ENCODE assay signal across 1 cellular context in the genomic region with DNA sequence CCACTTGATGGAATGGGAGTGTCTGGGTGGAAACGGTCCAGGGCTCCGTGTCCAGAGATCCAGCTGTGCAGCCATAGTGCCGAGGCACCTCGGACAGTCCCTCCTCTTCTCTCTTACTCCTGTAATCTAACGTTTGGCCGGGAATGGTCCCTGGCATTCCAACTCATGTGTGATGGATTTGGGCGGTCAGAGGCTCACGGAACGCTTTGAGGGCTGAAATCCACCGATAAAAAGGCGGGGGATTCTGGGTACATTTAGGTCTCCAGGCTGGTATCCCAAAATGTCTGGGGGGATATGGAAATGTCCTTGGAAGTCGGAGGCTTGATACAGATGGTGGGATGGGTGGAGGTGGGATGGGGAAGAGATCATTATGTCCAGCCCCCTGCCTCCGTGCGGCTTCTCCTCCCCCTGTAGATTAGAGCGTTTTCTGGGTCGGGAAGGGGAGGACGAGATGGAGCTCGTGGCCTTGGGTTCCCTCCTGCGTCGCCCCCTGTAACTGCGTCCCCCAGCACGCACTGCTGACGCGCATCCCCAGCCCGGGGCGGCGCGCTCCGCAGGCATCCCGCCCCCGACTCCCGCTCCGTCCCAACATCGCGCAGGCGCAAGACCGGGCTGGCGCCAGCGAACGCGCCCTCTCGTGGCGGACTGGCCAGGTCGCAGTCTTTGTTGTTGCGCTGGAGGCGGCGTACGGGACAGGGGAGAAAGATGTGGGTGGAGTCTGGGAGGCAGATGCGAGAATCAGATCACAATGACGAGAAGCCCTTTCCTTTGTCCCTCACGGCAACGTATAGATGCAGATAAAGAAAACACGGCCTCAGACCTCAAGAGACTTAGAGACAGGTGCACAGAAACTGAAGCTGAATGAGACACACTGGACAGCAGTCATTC.
A peak's percentile ranks its signal among the peaks of the same experiment; 100 is the strongest.
TF ChIP-seq lines count a peak whose summit lies in the region.

No MANE protein-coding gene starts in this region.

TF ChIP-seq in HepG2, 621 proteins besides CTCF, POLR2A, EP300 and RAD21 (continued from another document and continues in another):
- TF ChIP-seq, protein P1, sequence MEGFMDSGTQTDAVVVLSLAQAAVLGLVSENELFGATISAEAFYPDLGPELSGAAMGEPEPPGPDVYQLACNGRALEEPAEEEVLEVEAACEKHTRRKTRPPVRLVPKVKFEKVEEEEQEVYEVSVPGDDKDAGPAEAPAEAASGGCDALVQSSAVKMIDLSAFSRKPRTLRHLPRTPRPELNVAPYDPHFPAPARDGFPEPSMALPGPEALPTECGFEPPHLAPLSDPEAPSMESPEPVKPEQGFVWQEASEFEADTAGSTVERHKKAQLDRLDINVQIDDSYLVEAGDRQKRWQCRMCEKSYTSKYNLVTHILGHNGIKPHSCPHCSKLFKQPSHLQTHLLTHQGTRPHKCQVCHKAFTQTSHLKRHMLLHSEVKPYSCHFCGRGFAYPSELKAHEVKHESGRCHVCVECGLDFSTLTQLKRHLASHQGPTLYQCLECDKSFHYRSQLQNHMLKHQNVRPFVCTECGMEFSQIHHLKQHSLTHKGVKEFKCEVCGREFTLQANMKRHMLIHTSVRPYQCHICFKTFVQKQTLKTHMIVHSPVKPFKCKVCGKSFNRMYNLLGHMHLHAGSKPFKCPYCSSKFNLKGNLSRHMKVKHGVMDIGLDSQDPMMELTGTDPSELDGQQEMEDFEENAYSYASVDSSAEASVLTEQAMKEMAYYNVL (CRISPR knock-in tag; IDR thresholded peaks at IDR 0.05; ENCODE audit: borderline replicate concordance) = no peak
- TF ChIP-seq MTF1 (CRISPR knock-in tag; IDR thresholded peaks at IDR 0.05) = no peak
- no peak; the same call in 1 of the 2 replicates for TF ChIP-seq NCOA2 (CRISPR knock-in tag; IDR thresholded peaks at IDR 0.05)
- no peak for TF ChIP-seq CCDC6 (CRISPR knock-in tag; IDR thresholded peaks at IDR 0.05)
- TF ChIP-seq, protein P2, sequence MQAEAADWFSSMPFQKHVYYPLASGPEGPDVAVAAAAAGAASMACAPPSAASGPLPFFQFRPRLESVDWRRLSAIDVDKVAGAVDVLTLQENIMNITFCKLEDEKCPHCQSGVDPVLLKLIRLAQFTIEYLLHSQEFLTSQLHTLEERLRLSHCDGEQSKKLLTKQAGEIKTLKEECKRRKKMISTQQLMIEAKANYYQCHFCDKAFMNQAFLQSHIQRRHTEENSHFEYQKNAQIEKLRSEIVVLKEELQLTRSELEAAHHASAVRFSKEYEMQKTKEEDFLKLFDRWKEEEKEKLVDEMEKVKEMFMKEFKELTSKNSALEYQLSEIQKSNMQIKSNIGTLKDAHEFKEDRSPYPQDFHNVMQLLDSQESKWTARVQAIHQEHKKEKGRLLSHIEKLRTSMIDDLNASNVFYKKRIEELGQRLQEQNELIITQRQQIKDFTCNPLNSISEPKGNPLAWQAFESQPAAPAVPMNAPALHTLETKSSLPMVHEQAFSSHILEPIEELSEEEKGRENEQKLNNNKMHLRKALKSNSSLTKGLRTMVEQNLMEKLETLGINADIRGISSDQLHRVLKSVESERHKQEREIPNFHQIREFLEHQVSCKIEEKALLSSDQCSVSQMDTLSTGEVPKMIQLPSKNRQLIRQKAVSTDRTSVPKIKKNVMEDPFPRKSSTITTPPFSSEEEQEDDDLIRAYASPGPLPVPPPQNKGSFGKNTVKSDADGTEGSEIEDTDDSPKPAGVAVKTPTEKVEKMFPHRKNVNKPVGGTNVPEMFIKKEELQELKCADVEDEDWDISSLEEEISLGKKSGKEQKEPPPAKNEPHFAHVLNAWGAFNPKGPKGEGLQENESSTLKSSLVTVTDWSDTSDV (CRISPR knock-in tag; IDR thresholded peaks at IDR 0.05) = no peak
- TF ChIP-seq SALL1 (CRISPR knock-in tag; IDR thresholded peaks at IDR 0.05) = peak; percentile 88
- TF ChIP-seq ZFX (CRISPR knock-in tag; IDR thresholded peaks at IDR 0.05; ENCODE audit: low read depth) = peak; percentile 57; the same call in 1 of the 2 replicates
- TF ChIP-seq, protein P3, sequence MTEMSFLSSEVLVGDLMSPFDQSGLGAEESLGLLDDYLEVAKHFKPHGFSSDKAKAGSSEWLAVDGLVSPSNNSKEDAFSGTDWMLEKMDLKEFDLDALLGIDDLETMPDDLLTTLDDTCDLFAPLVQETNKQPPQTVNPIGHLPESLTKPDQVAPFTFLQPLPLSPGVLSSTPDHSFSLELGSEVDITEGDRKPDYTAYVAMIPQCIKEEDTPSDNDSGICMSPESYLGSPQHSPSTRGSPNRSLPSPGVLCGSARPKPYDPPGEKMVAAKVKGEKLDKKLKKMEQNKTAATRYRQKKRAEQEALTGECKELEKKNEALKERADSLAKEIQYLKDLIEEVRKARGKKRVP (CRISPR knock-in tag; IDR thresholded peaks at IDR 0.05) = 0 out of 4 replicates have a peak, but pooled peaks of 1 of the 2 experiments have one; percentile 31
- TF ChIP-seq, protein P4, sequence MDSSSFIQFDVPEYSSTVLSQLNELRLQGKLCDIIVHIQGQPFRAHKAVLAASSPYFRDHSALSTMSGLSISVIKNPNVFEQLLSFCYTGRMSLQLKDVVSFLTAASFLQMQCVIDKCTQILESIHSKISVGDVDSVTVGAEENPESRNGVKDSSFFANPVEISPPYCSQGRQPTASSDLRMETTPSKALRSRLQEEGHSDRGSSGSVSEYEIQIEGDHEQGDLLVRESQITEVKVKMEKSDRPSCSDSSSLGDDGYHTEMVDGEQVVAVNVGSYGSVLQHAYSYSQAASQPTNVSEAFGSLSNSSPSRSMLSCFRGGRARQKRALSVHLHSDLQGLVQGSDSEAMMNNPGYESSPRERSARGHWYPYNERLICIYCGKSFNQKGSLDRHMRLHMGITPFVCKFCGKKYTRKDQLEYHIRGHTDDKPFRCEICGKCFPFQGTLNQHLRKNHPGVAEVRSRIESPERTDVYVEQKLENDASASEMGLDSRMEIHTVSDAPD (CRISPR knock-in tag; IDR thresholded peaks at IDR 0.05) = 0 out of 2 replicates have a peak, but pooled peaks have one; percentile 36
- TF ChIP-seq, protein P5, sequence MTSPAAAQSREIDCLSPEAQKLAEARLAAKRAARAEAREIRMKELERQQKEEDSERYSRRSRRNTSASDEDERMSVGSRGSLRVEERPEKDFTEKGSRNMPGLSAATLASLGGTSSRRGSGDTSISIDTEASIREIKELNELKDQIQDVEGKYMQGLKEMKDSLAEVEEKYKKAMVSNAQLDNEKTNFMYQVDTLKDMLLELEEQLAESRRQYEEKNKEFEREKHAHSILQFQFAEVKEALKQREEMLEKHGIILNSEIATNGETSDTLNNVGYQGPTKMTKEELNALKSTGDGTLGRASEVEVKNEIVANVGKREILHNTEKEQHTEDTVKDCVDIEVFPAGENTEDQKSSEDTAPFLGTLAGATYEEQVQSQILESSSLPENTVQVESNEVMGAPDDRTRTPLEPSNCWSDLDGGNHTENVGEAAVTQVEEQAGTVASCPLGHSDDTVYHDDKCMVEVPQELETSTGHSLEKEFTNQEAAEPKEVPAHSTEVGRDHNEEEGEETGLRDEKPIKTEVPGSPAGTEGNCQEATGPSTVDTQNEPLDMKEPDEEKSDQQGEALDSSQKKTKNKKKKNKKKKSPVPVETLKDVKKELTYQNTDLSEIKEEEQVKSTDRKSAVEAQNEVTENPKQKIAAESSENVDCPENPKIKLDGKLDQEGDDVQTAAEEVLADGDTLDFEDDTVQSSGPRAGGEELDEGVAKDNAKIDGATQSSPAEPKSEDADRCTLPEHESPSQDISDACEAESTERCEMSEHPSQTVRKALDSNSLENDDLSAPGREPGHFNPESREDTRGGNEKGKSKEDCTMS (CRISPR knock-in tag; conservative IDR thresholded peaks at IDR 0.05) = no peak
- no peak for TF ChIP-seq NR3C1 (CRISPR knock-in tag; IDR thresholded peaks at IDR 0.05)
- TF ChIP-seq RXRA (CRISPR knock-in tag; IDR thresholded peaks at IDR 0.05) = peak; percentile 68
- TF ChIP-seq MAFK (conservative IDR thresholded peaks at IDR 0.05 in 1 of 2, IDR thresholded peaks at IDR 0.05 in 1 of 2; ENCODE audit: low read length in 2 of 2) = no peak
- no peak for TF ChIP-seq BRCA1 (CRISPR knock-in tag; IDR thresholded peaks at IDR 0.05)
- TF ChIP-seq ZNF337 (CRISPR knock-in tag; IDR thresholded peaks at IDR 0.05; ENCODE audit: borderline replicate concordance, low read depth) = no peak
- TF ChIP-seq NR1H2 (CRISPR knock-in tag; IDR thresholded peaks at IDR 0.05; ENCODE audit: borderline replicate concordance, low read depth) = no peak
- TF ChIP-seq, protein P6, sequence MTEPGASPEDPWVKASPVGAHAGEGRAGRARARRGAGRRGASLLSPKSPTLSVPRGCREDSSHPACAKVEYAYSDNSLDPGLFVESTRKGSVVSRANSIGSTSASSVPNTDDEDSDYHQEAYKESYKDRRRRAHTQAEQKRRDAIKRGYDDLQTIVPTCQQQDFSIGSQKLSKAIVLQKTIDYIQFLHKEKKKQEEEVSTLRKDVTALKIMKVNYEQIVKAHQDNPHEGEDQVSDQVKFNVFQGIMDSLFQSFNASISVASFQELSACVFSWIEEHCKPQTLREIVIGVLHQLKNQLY (CRISPR knock-in tag; IDR thresholded peaks at IDR 0.05) = 0 out of 2 replicates have a peak, but pooled peaks have one; percentile 31
- TF ChIP-seq, protein P7, sequence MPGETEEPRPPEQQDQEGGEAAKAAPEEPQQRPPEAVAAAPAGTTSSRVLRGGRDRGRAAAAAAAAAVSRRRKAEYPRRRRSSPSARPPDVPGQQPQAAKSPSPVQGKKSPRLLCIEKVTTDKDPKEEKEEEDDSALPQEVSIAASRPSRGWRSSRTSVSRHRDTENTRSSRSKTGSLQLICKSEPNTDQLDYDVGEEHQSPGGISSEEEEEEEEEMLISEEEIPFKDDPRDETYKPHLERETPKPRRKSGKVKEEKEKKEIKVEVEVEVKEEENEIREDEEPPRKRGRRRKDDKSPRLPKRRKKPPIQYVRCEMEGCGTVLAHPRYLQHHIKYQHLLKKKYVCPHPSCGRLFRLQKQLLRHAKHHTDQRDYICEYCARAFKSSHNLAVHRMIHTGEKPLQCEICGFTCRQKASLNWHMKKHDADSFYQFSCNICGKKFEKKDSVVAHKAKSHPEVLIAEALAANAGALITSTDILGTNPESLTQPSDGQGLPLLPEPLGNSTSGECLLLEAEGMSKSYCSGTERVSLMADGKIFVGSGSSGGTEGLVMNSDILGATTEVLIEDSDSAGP (CRISPR knock-in tag; IDR thresholded peaks at IDR 0.05; ENCODE audit: borderline replicate concordance) = peak; percentile 95
- no peak for TF ChIP-seq TCF12 (IDR thresholded peaks at IDR 0.05)
- no peak for TF ChIP-seq TCF12 (CRISPR knock-in tag; IDR thresholded peaks at IDR 0.05)
- TF ChIP-seq ZNF224 (CRISPR knock-in tag; IDR thresholded peaks at IDR 0.05) = no peak
- TF ChIP-seq, protein P8, sequence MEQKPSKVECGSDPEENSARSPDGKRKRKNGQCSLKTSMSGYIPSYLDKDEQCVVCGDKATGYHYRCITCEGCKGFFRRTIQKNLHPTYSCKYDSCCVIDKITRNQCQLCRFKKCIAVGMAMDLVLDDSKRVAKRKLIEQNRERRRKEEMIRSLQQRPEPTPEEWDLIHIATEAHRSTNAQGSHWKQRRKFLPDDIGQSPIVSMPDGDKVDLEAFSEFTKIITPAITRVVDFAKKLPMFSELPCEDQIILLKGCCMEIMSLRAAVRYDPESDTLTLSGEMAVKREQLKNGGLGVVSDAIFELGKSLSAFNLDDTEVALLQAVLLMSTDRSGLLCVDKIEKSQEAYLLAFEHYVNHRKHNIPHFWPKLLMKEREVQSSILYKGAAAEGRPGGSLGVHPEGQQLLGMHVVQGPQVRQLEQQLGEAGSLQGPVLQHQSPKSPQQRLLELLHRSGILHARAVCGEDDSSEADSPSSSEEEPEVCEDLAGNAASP (CRISPR knock-in tag; IDR thresholded peaks at IDR 0.05; ENCODE audit: borderline replicate concordance) = peak; percentile 33; the same call in 1 of the 2 replicates
- TF ChIP-seq RFXANK (CRISPR knock-in tag; IDR thresholded peaks at IDR 0.05) = no peak
- TF ChIP-seq HDAC2 (CRISPR knock-in tag; IDR thresholded peaks at IDR 0.05) = peak; percentile 51; the same call in 1 of the 2 replicates
- TF ChIP-seq ZNF496 (CRISPR knock-in tag; IDR thresholded peaks at IDR 0.05; ENCODE audit: insufficient replicate concordance) = no peak
- TF ChIP-seq RFX3 (CRISPR knock-in tag; IDR thresholded peaks at IDR 0.05) = no peak
- TF ChIP-seq, protein P9, sequence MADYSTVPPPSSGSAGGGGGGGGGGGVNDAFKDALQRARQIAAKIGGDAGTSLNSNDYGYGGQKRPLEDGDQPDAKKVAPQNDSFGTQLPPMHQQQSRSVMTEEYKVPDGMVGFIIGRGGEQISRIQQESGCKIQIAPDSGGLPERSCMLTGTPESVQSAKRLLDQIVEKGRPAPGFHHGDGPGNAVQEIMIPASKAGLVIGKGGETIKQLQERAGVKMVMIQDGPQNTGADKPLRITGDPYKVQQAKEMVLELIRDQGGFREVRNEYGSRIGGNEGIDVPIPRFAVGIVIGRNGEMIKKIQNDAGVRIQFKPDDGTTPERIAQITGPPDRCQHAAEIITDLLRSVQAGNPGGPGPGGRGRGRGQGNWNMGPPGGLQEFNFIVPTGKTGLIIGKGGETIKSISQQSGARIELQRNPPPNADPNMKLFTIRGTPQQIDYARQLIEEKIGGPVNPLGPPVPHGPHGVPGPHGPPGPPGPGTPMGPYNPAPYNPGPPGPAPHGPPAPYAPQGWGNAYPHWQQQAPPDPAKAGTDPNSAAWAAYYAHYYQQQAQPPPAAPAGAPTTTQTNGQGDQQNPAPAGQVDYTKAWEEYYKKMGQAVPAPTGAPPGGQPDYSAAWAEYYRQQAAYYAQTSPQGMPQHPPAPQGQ (CRISPR knock-in tag; IDR thresholded peaks at IDR 0.05; ENCODE audit: borderline replicate concordance) = 0 out of 2 replicates have a peak, but pooled peaks have one; percentile 62
- no peak for TF ChIP-seq ARNT (IDR thresholded peaks at IDR 0.05)
- no peak for TF ChIP-seq ZKSCAN1 (IDR thresholded peaks at IDR 0.05; ENCODE audit: low read length)
- TF ChIP-seq HNRNPK (IDR thresholded peaks at IDR 0.05; ENCODE audit: low read depth, low read length, poor library complexity, severe bottlenecking) = peak; percentile 75
- 0 out of 2 replicates have a peak, but pooled peaks have one; percentile 32 for TF ChIP-seq SMAD3 (CRISPR knock-in tag; IDR thresholded peaks at IDR 0.05)
- TF ChIP-seq, protein P10, sequence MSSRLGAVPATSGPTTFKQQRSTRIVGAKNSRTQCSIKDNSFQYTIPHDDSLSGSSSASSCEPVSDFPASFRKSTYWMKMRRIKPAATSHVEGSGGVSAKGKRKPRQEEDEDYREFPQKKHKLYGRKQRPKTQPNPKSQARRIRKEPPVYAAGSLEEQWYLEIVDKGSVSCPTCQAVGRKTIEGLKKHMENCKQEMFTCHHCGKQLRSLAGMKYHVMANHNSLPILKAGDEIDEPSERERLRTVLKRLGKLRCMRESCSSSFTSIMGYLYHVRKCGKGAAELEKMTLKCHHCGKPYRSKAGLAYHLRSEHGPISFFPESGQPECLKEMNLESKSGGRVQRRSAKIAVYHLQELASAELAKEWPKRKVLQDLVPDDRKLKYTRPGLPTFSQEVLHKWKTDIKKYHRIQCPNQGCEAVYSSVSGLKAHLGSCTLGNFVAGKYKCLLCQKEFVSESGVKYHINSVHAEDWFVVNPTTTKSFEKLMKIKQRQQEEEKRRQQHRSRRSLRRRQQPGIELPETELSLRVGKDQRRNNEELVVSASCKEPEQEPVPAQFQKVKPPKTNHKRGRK (CRISPR knock-in tag; IDR thresholded peaks at IDR 0.05) = peak; percentile 71; the same call in 1 of the 2 replicates
- TF ChIP-seq, protein P11, sequence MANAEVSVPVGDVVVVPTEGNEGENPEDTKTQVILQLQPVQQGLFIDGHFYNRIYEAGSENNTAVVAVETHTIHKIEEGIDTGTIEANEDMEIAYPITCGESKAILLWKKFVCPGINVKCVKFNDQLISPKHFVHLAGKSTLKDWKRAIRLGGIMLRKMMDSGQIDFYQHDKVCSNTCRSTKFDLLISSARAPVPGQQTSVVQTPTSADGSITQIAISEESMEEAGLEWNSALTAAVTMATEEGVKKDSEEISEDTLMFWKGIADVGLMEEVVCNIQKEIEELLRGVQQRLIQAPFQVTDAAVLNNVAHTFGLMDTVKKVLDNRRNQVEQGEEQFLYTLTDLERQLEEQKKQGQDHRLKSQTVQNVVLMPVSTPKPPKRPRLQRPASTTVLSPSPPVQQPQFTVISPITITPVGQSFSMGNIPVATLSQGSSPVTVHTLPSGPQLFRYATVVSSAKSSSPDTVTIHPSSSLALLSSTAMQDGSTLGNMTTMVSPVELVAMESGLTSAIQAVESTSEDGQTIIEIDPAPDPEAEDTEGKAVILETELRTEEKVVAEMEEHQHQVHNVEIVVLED (CRISPR knock-in tag; IDR thresholded peaks at IDR 0.05; ENCODE audit: borderline replicate concordance) = peak; percentile 75
- no peak for TF ChIP-seq ZBTB21 (CRISPR knock-in tag; IDR thresholded peaks at IDR 0.05)
